Comparison of ENCODE assay signal across 1 cellular context in the genomic region with DNA sequence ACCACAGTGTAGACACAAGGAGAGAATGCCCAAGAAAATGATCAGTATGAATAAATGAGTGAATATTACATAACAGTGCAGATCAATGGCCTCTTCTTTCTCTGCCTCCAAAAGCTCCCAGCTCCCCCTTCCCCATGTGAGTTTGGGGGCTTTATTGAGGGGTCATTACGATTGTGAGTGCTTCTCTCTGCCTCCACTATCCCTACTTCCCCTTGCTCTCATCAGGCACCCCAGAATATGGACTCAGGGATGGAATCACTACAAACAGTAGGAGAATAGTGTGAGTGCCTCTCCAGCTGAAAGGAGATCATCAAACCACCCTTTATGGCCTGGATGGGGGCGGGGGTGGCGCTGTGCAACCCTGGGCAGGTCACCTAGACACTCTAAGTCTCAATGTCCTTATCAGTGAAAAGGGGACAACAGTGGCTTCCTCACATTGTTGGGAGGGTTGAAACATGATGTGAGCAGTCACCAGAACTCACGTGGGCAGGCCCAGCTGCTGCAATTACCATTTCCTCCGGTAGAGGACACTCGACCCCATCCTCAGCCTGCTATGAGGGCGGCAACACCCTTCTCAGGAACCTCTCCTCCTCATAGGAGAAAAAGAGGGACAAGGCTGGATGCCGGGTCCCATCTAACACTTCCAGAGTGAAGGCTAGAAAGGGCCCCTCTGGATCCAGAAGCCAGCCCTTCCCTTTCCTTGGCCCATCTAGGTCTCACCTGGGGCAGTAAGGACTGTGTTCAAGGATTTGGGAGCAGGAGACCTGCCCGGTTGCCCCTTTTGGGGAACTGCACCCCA.
TF ChIP-seq lines count a peak whose summit lies in the region.

No MANE protein-coding gene starts in this region.

TF ChIP-seq in K562, 482 proteins besides CTCF, POLR2A, EP300 and RAD21 (continued from another document and continues in another):
- no peak for TF ChIP-seq POLR2B (IDR thresholded peaks at IDR 0.05; ENCODE audit: low read depth, partially characterized antibody)
- 0 out of 2 replicates have a peak, but pooled peaks have one; percentile 29 for TF ChIP-seq SMARCA4 (IDR thresholded peaks at IDR 0.05)
- TF ChIP-seq CBFA2T3 (IDR thresholded peaks at IDR 0.05) = peak; percentile 40; the same call in 1 of the 2 replicates
- no peak for TF ChIP-seq ZNF354B (CRISPR knock-in tag; IDR thresholded peaks at IDR 0.05)
- no peak for TF ChIP-seq ZNF766 (CRISPR knock-in tag; conservative IDR thresholded peaks at IDR 0.05)
- no peak for TF ChIP-seq XRCC4 (IDR thresholded peaks at IDR 0.05; ENCODE audit: extremely low read depth, insufficient read depth, insufficient read length)
- TF ChIP-seq, protein P1, sequence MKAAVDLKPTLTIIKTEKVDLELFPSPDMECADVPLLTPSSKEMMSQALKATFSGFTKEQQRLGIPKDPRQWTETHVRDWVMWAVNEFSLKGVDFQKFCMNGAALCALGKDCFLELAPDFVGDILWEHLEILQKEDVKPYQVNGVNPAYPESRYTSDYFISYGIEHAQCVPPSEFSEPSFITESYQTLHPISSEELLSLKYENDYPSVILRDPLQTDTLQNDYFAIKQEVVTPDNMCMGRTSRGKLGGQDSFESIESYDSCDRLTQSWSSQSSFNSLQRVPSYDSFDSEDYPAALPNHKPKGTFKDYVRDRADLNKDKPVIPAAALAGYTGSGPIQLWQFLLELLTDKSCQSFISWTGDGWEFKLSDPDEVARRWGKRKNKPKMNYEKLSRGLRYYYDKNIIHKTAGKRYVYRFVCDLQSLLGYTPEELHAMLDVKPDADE (conservative IDR thresholded peaks at IDR 0.05; ENCODE audit: control insufficient read depth, low read depth, low read length) = no peak
- peak; percentile 38; the same call in 1 of the 2 replicates for TF ChIP-seq TOE1 (IDR thresholded peaks at IDR 0.05; ENCODE audit: borderline replicate concordance)
- no peak for TF ChIP-seq TOE1 (CRISPR knock-in tag; IDR thresholded peaks at IDR 0.05; ENCODE audit: borderline replicate concordance, low read depth)
- TF ChIP-seq CC2D1A (IDR thresholded peaks at IDR 0.05) = peak; percentile 83
- TF ChIP-seq FOXK2 (conservative IDR thresholded peaks at IDR 0.05 in 1 of 2, IDR thresholded peaks at IDR 0.05 in 1 of 2; ENCODE audit: low read depth in 2 of 2) = peak; percentile 68 to 76; a peak in 2 of 4 replicates
- TF ChIP-seq, protein P2, sequence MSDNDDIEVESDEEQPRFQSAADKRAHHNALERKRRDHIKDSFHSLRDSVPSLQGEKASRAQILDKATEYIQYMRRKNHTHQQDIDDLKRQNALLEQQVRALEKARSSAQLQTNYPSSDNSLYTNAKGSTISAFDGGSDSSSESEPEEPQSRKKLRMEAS (CRISPR knock-in tag; IDR thresholded peaks at IDR 0.05) = peak; percentile 73
- TF ChIP-seq MAFF (IDR thresholded peaks at IDR 0.05; ENCODE audit: low read length) = no peak
- TF ChIP-seq, protein P3, sequence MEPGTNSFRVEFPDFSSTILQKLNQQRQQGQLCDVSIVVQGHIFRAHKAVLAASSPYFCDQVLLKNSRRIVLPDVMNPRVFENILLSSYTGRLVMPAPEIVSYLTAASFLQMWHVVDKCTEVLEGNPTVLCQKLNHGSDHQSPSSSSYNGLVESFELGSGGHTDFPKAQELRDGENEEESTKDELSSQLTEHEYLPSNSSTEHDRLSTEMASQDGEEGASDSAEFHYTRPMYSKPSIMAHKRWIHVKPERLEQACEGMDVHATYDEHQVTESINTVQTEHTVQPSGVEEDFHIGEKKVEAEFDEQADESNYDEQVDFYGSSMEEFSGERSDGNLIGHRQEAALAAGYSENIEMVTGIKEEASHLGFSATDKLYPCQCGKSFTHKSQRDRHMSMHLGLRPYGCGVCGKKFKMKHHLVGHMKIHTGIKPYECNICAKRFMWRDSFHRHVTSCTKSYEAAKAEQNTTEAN (CRISPR knock-in tag; IDR thresholded peaks at IDR 0.05) = no peak
- TF ChIP-seq SIX5 (IDR thresholded peaks at IDR 0.05; ENCODE audit: borderline replicate concordance in 1 of 2, insufficient read depth in 1 of 2, low read depth in 1 of 2, low read length in 2 of 2) = no peak
- TF ChIP-seq, protein P4, sequence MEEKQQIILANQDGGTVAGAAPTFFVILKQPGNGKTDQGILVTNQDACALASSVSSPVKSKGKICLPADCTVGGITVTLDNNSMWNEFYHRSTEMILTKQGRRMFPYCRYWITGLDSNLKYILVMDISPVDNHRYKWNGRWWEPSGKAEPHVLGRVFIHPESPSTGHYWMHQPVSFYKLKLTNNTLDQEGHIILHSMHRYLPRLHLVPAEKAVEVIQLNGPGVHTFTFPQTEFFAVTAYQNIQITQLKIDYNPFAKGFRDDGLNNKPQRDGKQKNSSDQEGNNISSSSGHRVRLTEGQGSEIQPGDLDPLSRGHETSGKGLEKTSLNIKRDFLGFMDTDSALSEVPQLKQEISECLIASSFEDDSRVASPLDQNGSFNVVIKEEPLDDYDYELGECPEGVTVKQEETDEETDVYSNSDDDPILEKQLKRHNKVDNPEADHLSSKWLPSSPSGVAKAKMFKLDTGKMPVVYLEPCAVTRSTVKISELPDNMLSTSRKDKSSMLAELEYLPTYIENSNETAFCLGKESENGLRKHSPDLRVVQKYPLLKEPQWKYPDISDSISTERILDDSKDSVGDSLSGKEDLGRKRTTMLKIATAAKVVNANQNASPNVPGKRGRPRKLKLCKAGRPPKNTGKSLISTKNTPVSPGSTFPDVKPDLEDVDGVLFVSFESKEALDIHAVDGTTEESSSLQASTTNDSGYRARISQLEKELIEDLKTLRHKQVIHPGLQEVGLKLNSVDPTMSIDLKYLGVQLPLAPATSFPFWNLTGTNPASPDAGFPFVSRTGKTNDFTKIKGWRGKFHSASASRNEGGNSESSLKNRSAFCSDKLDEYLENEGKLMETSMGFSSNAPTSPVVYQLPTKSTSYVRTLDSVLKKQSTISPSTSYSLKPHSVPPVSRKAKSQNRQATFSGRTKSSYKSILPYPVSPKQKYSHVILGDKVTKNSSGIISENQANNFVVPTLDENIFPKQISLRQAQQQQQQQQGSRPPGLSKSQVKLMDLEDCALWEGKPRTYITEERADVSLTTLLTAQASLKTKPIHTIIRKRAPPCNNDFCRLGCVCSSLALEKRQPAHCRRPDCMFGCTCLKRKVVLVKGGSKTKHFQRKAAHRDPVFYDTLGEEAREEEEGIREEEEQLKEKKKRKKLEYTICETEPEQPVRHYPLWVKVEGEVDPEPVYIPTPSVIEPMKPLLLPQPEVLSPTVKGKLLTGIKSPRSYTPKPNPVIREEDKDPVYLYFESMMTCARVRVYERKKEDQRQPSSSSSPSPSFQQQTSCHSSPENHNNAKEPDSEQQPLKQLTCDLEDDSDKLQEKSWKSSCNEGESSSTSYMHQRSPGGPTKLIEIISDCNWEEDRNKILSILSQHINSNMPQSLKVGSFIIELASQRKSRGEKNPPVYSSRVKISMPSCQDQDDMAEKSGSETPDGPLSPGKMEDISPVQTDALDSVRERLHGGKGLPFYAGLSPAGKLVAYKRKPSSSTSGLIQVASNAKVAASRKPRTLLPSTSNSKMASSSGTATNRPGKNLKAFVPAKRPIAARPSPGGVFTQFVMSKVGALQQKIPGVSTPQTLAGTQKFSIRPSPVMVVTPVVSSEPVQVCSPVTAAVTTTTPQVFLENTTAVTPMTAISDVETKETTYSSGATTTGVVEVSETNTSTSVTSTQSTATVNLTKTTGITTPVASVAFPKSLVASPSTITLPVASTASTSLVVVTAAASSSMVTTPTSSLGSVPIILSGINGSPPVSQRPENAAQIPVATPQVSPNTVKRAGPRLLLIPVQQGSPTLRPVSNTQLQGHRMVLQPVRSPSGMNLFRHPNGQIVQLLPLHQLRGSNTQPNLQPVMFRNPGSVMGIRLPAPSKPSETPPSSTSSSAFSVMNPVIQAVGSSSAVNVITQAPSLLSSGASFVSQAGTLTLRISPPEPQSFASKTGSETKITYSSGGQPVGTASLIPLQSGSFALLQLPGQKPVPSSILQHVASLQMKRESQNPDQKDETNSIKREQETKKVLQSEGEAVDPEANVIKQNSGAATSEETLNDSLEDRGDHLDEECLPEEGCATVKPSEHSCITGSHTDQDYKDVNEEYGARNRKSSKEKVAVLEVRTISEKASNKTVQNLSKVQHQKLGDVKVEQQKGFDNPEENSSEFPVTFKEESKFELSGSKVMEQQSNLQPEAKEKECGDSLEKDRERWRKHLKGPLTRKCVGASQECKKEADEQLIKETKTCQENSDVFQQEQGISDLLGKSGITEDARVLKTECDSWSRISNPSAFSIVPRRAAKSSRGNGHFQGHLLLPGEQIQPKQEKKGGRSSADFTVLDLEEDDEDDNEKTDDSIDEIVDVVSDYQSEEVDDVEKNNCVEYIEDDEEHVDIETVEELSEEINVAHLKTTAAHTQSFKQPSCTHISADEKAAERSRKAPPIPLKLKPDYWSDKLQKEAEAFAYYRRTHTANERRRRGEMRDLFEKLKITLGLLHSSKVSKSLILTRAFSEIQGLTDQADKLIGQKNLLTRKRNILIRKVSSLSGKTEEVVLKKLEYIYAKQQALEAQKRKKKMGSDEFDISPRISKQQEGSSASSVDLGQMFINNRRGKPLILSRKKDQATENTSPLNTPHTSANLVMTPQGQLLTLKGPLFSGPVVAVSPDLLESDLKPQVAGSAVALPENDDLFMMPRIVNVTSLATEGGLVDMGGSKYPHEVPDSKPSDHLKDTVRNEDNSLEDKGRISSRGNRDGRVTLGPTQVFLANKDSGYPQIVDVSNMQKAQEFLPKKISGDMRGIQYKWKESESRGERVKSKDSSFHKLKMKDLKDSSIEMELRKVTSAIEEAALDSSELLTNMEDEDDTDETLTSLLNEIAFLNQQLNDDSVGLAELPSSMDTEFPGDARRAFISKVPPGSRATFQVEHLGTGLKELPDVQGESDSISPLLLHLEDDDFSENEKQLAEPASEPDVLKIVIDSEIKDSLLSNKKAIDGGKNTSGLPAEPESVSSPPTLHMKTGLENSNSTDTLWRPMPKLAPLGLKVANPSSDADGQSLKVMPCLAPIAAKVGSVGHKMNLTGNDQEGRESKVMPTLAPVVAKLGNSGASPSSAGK (IDR thresholded peaks at IDR 0.05) = peak; percentile 22; the same call in 1 of the 2 replicates
- no peak for TF ChIP-seq NCOA1 (IDR thresholded peaks at IDR 0.05; ENCODE audit: low read depth)
- peak; percentile 68 for TF ChIP-seq ZKSCAN1 (IDR thresholded peaks at IDR 0.05; ENCODE audit: low read depth, low read length)
- no peak for TF ChIP-seq RHOXF2B (CRISPR knock-in tag; conservative IDR thresholded peaks at IDR 0.05)
- TF ChIP-seq NR2F6 (CRISPR knock-in tag; IDR thresholded peaks at IDR 0.05) = no peak
- TF ChIP-seq, protein P5, sequence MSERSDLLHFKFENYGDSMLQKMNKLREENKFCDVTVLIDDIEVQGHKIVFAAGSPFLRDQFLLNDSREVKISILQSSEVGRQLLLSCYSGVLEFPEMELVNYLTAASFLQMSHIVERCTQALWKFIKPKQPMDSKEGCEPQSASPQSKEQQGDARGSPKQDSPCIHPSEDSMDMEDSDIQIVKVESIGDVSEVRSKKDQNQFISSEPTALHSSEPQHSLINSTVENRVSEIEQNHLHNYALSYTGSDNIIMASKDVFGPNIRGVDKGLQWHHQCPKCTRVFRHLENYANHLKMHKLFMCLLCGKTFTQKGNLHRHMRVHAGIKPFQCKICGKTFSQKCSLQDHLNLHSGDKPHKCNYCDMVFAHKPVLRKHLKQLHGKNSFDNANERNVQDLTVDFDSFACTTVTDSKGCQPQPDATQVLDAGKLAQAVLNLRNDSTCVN (CRISPR knock-in tag; IDR thresholded peaks at IDR 0.05) = no peak
- no peak for TF ChIP-seq KDM2B (CRISPR knock-in tag; IDR thresholded peaks at IDR 0.05)
- no peak for TF ChIP-seq PHB2 (IDR thresholded peaks at IDR 0.05; ENCODE audit: low read depth)
- TF ChIP-seq LARP7 (IDR thresholded peaks at IDR 0.05) = no peak
- TF ChIP-seq, protein P6, sequence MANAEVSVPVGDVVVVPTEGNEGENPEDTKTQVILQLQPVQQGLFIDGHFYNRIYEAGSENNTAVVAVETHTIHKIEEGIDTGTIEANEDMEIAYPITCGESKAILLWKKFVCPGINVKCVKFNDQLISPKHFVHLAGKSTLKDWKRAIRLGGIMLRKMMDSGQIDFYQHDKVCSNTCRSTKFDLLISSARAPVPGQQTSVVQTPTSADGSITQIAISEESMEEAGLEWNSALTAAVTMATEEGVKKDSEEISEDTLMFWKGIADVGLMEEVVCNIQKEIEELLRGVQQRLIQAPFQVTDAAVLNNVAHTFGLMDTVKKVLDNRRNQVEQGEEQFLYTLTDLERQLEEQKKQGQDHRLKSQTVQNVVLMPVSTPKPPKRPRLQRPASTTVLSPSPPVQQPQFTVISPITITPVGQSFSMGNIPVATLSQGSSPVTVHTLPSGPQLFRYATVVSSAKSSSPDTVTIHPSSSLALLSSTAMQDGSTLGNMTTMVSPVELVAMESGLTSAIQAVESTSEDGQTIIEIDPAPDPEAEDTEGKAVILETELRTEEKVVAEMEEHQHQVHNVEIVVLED (CRISPR knock-in tag; IDR thresholded peaks at IDR 0.05) = no peak
- peak in 1 of 2 experiments; percentile 86; a peak in 2 of 4 replicates for TF ChIP-seq RCOR1 (IDR thresholded peaks at IDR 0.05; ENCODE audit: borderline replicate concordance in 1 of 2, low read depth in 2 of 2, low read length in 2 of 2)
- no peak for TF ChIP-seq ZNF79 (CRISPR knock-in tag; IDR thresholded peaks at IDR 0.05; ENCODE audit: low read depth)
- TF ChIP-seq ZNF184 (CRISPR knock-in tag; IDR thresholded peaks at IDR 0.05) = no peak
- no peak for TF ChIP-seq KHSRP (IDR thresholded peaks at IDR 0.05)
- no peak for TF ChIP-seq OTX1 (CRISPR knock-in tag; IDR thresholded peaks at IDR 0.05)
- TF ChIP-seq, protein P7, sequence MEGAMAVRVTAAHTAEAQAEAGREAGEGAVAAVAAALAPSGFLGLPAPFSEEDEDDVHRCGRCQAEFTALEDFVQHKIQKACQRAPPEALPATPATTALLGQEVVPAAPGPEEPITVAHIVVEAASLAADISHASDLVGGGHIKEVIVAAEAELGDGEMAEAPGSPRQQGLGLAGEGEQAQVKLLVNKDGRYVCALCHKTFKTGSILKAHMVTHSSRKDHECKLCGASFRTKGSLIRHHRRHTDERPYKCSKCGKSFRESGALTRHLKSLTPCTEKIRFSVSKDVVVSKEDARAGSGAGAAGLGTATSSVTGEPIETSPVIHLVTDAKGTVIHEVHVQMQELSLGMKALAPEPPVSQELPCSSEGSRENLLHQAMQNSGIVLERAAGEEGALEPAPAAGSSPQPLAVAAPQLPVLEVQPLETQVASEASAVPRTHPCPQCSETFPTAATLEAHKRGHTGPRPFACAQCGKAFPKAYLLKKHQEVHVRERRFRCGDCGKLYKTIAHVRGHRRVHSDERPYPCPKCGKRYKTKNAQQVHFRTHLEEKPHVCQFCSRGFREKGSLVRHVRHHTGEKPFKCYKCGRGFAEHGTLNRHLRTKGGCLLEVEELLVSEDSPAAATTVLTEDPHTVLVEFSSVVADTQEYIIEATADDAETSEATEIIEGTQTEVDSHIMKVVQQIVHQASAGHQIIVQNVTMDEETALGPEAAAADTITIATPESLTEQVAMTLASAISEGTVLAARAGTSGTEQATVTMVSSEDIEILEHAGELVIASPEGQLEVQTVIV (CRISPR knock-in tag; IDR thresholded peaks at IDR 0.05; ENCODE audit: borderline replicate concordance) = no peak
- TF ChIP-seq POLR2AphosphoS2 (IDR thresholded peaks at IDR 0.05; ENCODE audit: low read length) = no peak
- TF ChIP-seq CREB1 (IDR thresholded peaks at IDR 0.05) = no peak
- TF ChIP-seq CREB1 (CRISPR knock-in tag; IDR thresholded peaks at IDR 0.05) = no peak
- TF ChIP-seq TBP (optimal IDR thresholded peaks at IDR 0.05; ENCODE audit: low read depth, low read length) = peak; percentile 36
- no peak for TF ChIP-seq TBL1XR1 (IDR thresholded peaks at IDR 0.05; ENCODE audit: low read length in 2 of 2)
- no peak for TF ChIP-seq ZFP30 (CRISPR knock-in tag; IDR thresholded peaks at IDR 0.05; ENCODE audit: borderline replicate concordance)
- no peak for TF ChIP-seq PTRF (tag; IDR thresholded peaks at IDR 0.05)
- TF ChIP-seq PHTF2 (CRISPR knock-in tag; IDR thresholded peaks at IDR 0.05) = no peak
- no peak for TF ChIP-seq MCM7 (IDR thresholded peaks at IDR 0.05)
